8 cellular contexts compared by ENCODE assay signal in the genomic region with DNA sequence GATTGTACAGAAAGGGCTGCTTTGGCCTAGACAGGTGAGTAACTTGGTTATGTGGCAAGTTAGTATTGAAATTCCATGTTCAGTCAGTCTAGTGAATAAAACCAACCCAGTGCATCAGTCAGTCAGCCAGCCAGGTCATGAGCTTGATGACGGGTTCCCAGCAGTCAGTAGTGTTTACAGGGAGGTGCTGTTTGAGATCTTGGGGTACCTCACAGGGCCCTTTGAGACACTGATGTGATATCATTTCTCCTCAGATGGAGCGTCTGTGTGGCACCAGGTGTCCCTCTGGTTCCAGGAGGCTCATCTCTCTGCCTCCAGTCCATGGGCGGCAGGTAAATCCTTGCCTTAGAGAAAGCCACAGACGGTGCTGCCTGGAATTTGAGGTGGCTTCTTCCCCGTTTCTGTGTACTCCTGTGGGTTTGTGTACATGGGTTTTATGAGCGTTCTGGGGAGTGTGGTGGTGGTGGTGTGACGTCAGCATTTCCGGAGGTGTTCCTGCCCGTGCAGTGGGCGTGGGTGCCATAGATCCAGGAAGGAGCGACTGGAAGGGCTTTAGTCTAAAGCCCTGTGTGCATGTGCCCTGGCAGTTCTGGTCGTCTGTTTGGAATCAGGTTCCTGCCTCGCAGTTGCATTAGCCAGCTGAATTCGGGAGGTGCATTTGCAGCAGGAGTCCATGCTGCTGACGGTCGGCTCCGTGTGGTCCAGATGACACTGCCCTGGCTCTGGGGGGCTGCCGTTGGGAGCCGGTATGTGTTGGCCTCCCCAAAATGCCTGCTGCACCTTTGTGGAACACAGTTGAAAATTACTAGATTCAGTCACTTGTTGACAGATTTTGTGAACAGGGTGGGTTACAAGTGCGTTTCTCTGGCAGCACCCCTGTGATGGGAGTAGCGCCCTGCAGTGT. TPM values are rescaled to one million over a fixed set of nuclear protein-coding genes. Genes with fewer than 3 reads are reported as not detected.
A peak's percentile ranks its signal among the peaks of the same experiment; 100 is the strongest.
DNase-seq lines count a peak whose midpoint lies in the region; ATAC-seq and TF ChIP-seq lines count a peak whose summit lies in the region.

No MANE protein-coding gene starts in this region.

- ATAC-seq in central memory CD8-positive, alpha-beta T cell (replicated peaks; ENCODE audit: extremely low read depth, poor library complexity, severe bottlenecking) = no peak

- no peak for TF ChIP-seq POLR2A in testis (IDR thresholded peaks at IDR 0.05)

- peak overlapping the region; percentile 92 for H3K27ac Mint-ChIP-seq in central memory CD8-positive, alpha-beta T cell (ENCODE audit: low read depth)

- H3K4me2 ChIP-seq in DOHH2 (ENCODE audit: low read length) = peak overlapping the region; percentile 60
- no peak overlapping the region for H3K4me2 ChIP-seq in mesendoderm (ENCODE audit: low read length)

- 64 to 79% methylated on average over 15 to 21 of the region's 21 CpGs for WGBS in testis, 2 donors
- WGBS in mesendoderm (ENCODE audit: extremely low coverage, insufficient coverage, low lambda C conversion rate) = no CpG with 5 or more reads among the region's 21 CpGs

- TF ChIP-seq CTCF in DOHH2 (IDR thresholded peaks at IDR 0.05; ENCODE audit: low read depth, low read length, poor library complexity, severe bottlenecking) (no peak), testis (IDR thresholded peaks at IDR 0.05) (no peak)

- H3K36me3 ChIP-seq in DOHH2 (ENCODE audit: control insufficient read depth, low read length) = peaks cover 22% of the 10 kb centered on the region
- H3K36me3 ChIP-seq in skeletal muscle tissue (ENCODE audit: control insufficient read depth in 3 of 3, insufficient read depth in 3 of 3, low read length in 3 of 3) = peaks cover 7 to 10% (median 8%) of the 10 kb centered on the region in 3 donors
- H3K36me3 ChIP-seq in testis (ENCODE audit: low read depth, missing control alignments) = no peaks in the 10 kb centered on the region
- H3K36me3 ChIP-seq in mesendoderm (ENCODE audit: control insufficient read depth, insufficient read depth, low read length) = no peaks in the 10 kb centered on the region

- no peak overlapping the region for H2BK120ac ChIP-seq in mesendoderm (ENCODE audit: low read depth, low read length)

- H3K9ac ChIP-seq in skeletal muscle tissue (ENCODE audit: low read depth in 1 of 3, low read length in 3 of 3) (peak overlapping the region in 2 of 3 donors; percentile 20 to 98), mesendoderm (ENCODE audit: low read length) (no peak overlapping the region)

- DNase-seq in T-helper 22 cell (ENCODE audit: low read depth) (peak; percentile 62), testis (no peak), retina (no peak), mesendoderm (no peak), NCI-H146 treated with DMSO at 0.1 percent for 48 hours (lab: John Stamatoyannopoulos, UW; ENCODE audit: unreplicated experiment) (no peak)
- DNase-seq in central memory CD8-positive, alpha-beta T cell (ENCODE audit: low spot score in 2 of 2) = peak; percentile 38 to 62

- no peaks in the 10 kb centered on the region for H3K9me3 ChIP-seq in DOHH2 (ENCODE audit: control insufficient read depth, insufficient read depth, low read length)
- no peaks in the 10 kb centered on the region for H3K9me3 ChIP-seq in skeletal muscle tissue (ENCODE audit: control insufficient read depth in 3 of 3, low read length in 3 of 3)
- no peaks in the 10 kb centered on the region for H3K9me3 ChIP-seq in testis

- no peaks in the 10 kb centered on the region for H3F3A ChIP-seq in DOHH2 (ENCODE audit: control insufficient read depth, insufficient read depth)

- peaks cover 38% of the 10 kb centered on the region for H3K79me1 ChIP-seq in mesendoderm (ENCODE audit: low read length)

- H3K9me2 ChIP-seq in DOHH2 (replicated peaks; ENCODE audit: control insufficient read depth, low read length) = no peaks in the 10 kb centered on the region

- no peaks in the 10 kb centered on the region for H3K27me3 ChIP-seq in DOHH2 (ENCODE audit: control insufficient read depth, low read length)
- no peaks in the 10 kb centered on the region for H3K27me3 ChIP-seq in skeletal muscle tissue (ENCODE audit: control insufficient read depth in 3 of 3, insufficient read depth in 3 of 3, low read length in 3 of 3)
- H3K27me3 ChIP-seq in testis = no peaks in the 10 kb centered on the region
- no peaks in the 10 kb centered on the region for H3K27me3 ChIP-seq in mesendoderm (ENCODE audit: insufficient read depth, low read length, poor library complexity)

- no peak overlapping the region for H3K27ac ChIP-seq in DOHH2 (ENCODE audit: low read depth, low read length)
- no peak overlapping the region for H3K27ac ChIP-seq in skeletal muscle tissue (ENCODE audit: low read depth, low read length)
- no peak overlapping the region for H3K27ac ChIP-seq in testis
- H3K27ac ChIP-seq in mesendoderm (ENCODE audit: low read depth, low read length) = no peak overlapping the region

- H2BK5ac ChIP-seq in mesendoderm (ENCODE audit: low read length) = no peak overlapping the region

- intact Hi-C loops in testis (cut with DNase I; ENCODE audit: low total_unique reads) = no loop called here

- peaks cover 44% of the 10 kb centered on the region for H3K4me1 ChIP-seq in DOHH2 (ENCODE audit: control insufficient read depth, low read length)
- H3K4me1 ChIP-seq in skeletal muscle tissue (ENCODE audit: control insufficient read depth in 3 of 3, insufficient read depth in 3 of 3, low read length in 3 of 3) = peaks cover 27 to 54% (median 40%) of the 10 kb centered on the region in 3 donors
- H3K4me1 ChIP-seq in testis = peaks cover 16% of the 10 kb centered on the region
- peaks cover 4% of the 10 kb centered on the region for H3K4me1 ChIP-seq in mesendoderm (ENCODE audit: control insufficient read depth, low read depth, low read length)

- H3K4me3 ChIP-seq in DOHH2 (ENCODE audit: low read length) (peak overlapping the region; percentile 93; the same call in 1 of the 2 replicates), skeletal muscle tissue (ENCODE audit: low read length in 3 of 3) (peak overlapping the region in 2 of 3 donors; percentile 86 to 97), testis (no peak overlapping the region), mesendoderm (ENCODE audit: low read length) (no peak overlapping the region)

- no peak overlapping the region for H2BK15ac ChIP-seq in mesendoderm (replicated peaks; ENCODE audit: low read depth)

- H2AK5ac ChIP-seq in mesendoderm (ENCODE audit: low read length) = no peak overlapping the region

- H3K4me3 Mint-ChIP-seq in central memory CD8-positive, alpha-beta T cell = peak overlapping the region; percentile 98

- H3K18ac ChIP-seq in mesendoderm (ENCODE audit: low read length) = no peak overlapping the region

- no peaks in the 10 kb centered on the region for H3K9me3 Mint-ChIP-seq in central memory CD8-positive, alpha-beta T cell

- peaks cover 35% of the 10 kb centered on the region for H3K36me3 Mint-ChIP-seq in central memory CD8-positive, alpha-beta T cell (ENCODE audit: insufficient read depth)

- H3K4ac ChIP-seq in mesendoderm (ENCODE audit: low read depth, low read length) = no peak overlapping the region

- no peak overlapping the region for H4K8ac ChIP-seq in mesendoderm (ENCODE audit: low read depth, low read length)

- no peaks in the 10 kb centered on the region for H3K27me3 Mint-ChIP-seq in central memory CD8-positive, alpha-beta T cell

- peaks cover 71% of the 10 kb centered on the region for H3K4me1 Mint-ChIP-seq in central memory CD8-positive, alpha-beta T cell

- H3K23ac ChIP-seq in mesendoderm (ENCODE audit: low read length) = no peak overlapping the region

- no peak overlapping the region for H4K5ac ChIP-seq in mesendoderm (ENCODE audit: low read length)

- peaks cover 27% of the 10 kb centered on the region for H4K20me1 ChIP-seq in DOHH2 (ENCODE audit: control insufficient read depth, insufficient read depth, low read depth, low read length)

- H3K56ac ChIP-seq in mesendoderm (ENCODE audit: low read length) = no peak overlapping the region

- H3K79me2 ChIP-seq in DOHH2 (ENCODE audit: control insufficient read depth, low read length) = peaks cover 89% of the 10 kb centered on the region
- H3K79me2 ChIP-seq in mesendoderm (ENCODE audit: control insufficient read depth, insufficient read depth, low read length) = peaks cover 61% of the 10 kb centered on the region

RNA-seq across cellular contexts. Expression of a gene that starts 2.1 kb away (rescaled TPM):
- 9.4 TPM for total RNA-seq in skeletal muscle tissue
- 10 to 100 TPM; 41.0 to 47.2 TPM for total RNA-seq in testis
- 51.0 TPM for polyA plus RNA-seq in testis (ENCODE audit: insufficient read depth, low read depth, low replicate concordance)
- 19.0 TPM for polyA plus RNA-seq in mesendoderm (2013, experiment 1 of 2)
- 19.0 TPM for polyA plus RNA-seq in mesendoderm (2013, experiment 2 of 2)

Comparison
In these comparisons a context has a peak if more than half of its experiments do, and no peak if none do; other contexts are left out.
1. H3K4me3 ChIP-seq: peak in DOHH2 (single experiment) and skeletal muscle tissue (2 of 3); none in testis (0 of 2) and mesendoderm (single experiment).
2. DNase-seq: peak in T-helper 22 cell (single experiment) and central memory CD8-positive, alpha-beta T cell (2 of 2); none in testis (single experiment), retina (single experiment), mesendoderm (single experiment) and NCI-H146 treated with DMSO at 0.1 percent for 48 hours (single experiment).